In the genomic region with DNA sequence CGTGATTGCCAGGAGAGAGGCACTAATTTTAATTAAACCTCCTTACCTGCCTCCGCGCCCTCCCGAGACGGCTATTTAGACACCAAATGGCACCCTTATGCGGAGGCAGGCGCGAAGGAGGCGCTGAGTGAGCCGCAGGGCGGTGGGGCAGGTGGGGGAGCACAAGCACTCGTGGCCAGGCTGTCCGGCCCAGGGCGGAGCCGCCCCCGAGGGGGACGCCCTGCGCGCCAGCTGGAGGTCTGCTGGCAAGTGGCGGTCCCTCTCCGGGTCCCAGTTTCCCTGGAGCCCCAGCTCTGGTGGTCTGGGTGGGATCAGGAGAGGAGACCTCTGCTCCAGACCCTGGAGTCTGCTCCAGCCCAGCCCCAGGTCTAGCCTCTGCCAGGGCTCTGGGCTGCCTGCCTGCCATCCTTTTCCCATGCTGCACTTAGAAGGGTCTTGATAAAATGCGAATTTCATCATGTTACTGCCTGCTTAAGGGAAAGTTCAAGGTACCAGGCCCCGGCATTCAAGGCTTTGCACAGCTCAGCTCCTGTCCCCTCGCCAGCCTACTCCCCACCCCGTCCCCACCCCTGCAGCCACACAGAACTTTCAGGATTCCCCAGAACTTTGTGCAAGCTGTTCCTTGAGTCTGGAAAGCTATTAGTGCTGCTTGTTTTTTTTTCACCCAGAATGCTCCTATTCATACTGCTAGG, we compare ENCODE assay signal across 29 cellular contexts. TPM values are rescaled to one million over a fixed set of nuclear protein-coding genes. Genes with fewer than 3 reads are reported as not detected.
"Had no signal": no experiment of that assay in that cellular context is flagged by ENCODE, and none has a peak within 500 bp of the region (broad histone marks: within the 10 kb centered on the region; RNA-seq: fewer than 3 reads in every experiment).

No MANE protein-coding gene starts in this region.

- H3K4me1 Mint-ChIP-seq: activated CD4-positive, alpha-beta memory T cell treated with anti-CD3 and anti-CD28 coated beads, Interleukin-2, amount 10 ng/mL, durations not matched to agents 7 days and 5 days; activated CD4-positive, alpha-beta T cell treated with anti-CD3 and anti-CD28 coated beads, Interleukin-2, amount 10 ng/mL, durations not matched to agents 7 days and 5 days; activated naive CD4-positive, alpha-beta T cell treated with anti-CD3 and anti-CD28 coated beads, Interleukin-2, amount 10 ng/mL, durations not matched to agents 7 days and 5 days; activated naive CD8-positive, alpha-beta T cell treated with anti-CD3 and anti-CD28 coated beads, Interleukin-2, amount 10 ng/mL, durations not matched to agents 7 days and 5 days; nephron; T-helper 17 cell had no signal

- H3K36me3 Mint-ChIP-seq: activated naive CD4-positive, alpha-beta T cell treated with anti-CD3 and anti-CD28 coated beads, Interleukin-2, amount 10 ng/mL, durations not matched to agents 7 days and 5 days; activated naive CD8-positive, alpha-beta T cell treated with anti-CD3 and anti-CD28 coated beads, Interleukin-2, amount 10 ng/mL, durations not matched to agents 7 days and 5 days had no signal

- DNase-seq: activated CD4-positive, alpha-beta memory T cell treated with anti-CD3 and anti-CD28 coated beads, Interleukin-2, amount 10 ng/mL, durations not matched to agents 7 days and 5 days; activated CD4-positive, alpha-beta T cell treated with anti-CD3 and anti-CD28 coated beads for 1 hour; activated CD4-positive, alpha-beta T cell treated with anti-CD3 and anti-CD28 coated beads, Interleukin-2, amount 10 ng/mL, durations not matched to agents 7 days and 5 days; activated CD8-positive, alpha-beta memory T cell treated with anti-CD3 and anti-CD28 coated beads, Interleukin-2, amount 50 U/mL, for 48 hours; activated gamma-delta T cell; activated naive CD4-positive, alpha-beta T cell treated with anti-CD3 and anti-CD28 coated beads, Interleukin-2, amount 10 ng/mL, durations not matched to agents 7 days and 5 days; activated naive CD8-positive, alpha-beta T cell treated with anti-CD3 and anti-CD28 coated beads, Interleukin-2, amount 10 ng/mL, durations not matched to agents 7 days and 5 days; activated T-cell treated with anti-CD3 and anti-CD28 coated beads, Interleukin-2, amount 50 U/mL, for 24 hours; amniotic stem cell; caudate nucleus; cortex of kidney; foreskin keratinocyte; islet precursor cell; left ventricle myocardium superior; nucleus accumbens; stimulated activated naive CD4-positive, alpha-beta T cell treated with Interleukin-2 at 50 U/mL for 16 hours; T-helper 17 cell; T1000 had no signal

- H3K9me3 ChIP-seq: esophagus muscularis mucosa, pancreas, prostate gland had no signal

- H3K27me3 Mint-ChIP-seq: activated T-cell treated with anti-CD3 and anti-CD28 coated beads, Interleukin-2, amount 50 U/mL, for 24 hours had no signal

- H3K27ac Mint-ChIP-seq: activated CD4-positive, alpha-beta memory T cell treated with anti-CD3 and anti-CD28 coated beads, Interleukin-2, amount 10 ng/mL, durations not matched to agents 7 days and 5 days; activated CD4-positive, alpha-beta T cell treated with anti-CD3 and anti-CD28 coated beads, Interleukin-2, amount 10 ng/mL, durations not matched to agents 7 days and 5 days; activated naive CD8-positive, alpha-beta T cell treated with anti-CD3 and anti-CD28 coated beads, Interleukin-2, amount 10 ng/mL, durations not matched to agents 7 days and 5 days; activated T-cell treated with anti-CD3 and anti-CD28 coated beads, Interleukin-2, amount 50 U/mL, for 24 hours; nephron; T-helper 17 cell had no signal

- H3K4me3 Mint-ChIP-seq: activated CD4-positive, alpha-beta memory T cell treated with anti-CD3 and anti-CD28 coated beads, Interleukin-2, amount 10 ng/mL, durations not matched to agents 7 days and 5 days; activated CD4-positive, alpha-beta T cell treated with anti-CD3 and anti-CD28 coated beads, Interleukin-2, amount 10 ng/mL, durations not matched to agents 7 days and 5 days; activated naive CD4-positive, alpha-beta T cell treated with anti-CD3 and anti-CD28 coated beads, Interleukin-2, amount 10 ng/mL, durations not matched to agents 7 days and 5 days; activated naive CD8-positive, alpha-beta T cell treated with anti-CD3 and anti-CD28 coated beads, Interleukin-2, amount 10 ng/mL, durations not matched to agents 7 days and 5 days; activated T-cell treated with anti-CD3 and anti-CD28 coated beads, Interleukin-2, amount 50 U/mL, for 24 hours; nephron had no signal

- H3K4me3 ChIP-seq: esophagus muscularis mucosa, pancreas, prostate gland, tibial nerve had no signal

- H3K9me3 Mint-ChIP-seq: activated CD4-positive, alpha-beta memory T cell treated with anti-CD3 and anti-CD28 coated beads, Interleukin-2, amount 10 ng/mL, durations not matched to agents 7 days and 5 days; activated CD4-positive, alpha-beta T cell treated with anti-CD3 and anti-CD28 coated beads, Interleukin-2, amount 10 ng/mL, durations not matched to agents 7 days and 5 days; activated naive CD4-positive, alpha-beta T cell treated with anti-CD3 and anti-CD28 coated beads, Interleukin-2, amount 10 ng/mL, durations not matched to agents 7 days and 5 days; activated naive CD8-positive, alpha-beta T cell treated with anti-CD3 and anti-CD28 coated beads, Interleukin-2, amount 10 ng/mL, durations not matched to agents 7 days and 5 days; activated T-cell treated with anti-CD3 and anti-CD28 coated beads, Interleukin-2, amount 50 U/mL, for 24 hours; nephron had no signal

- H3K4me1 ChIP-seq: esophagus muscularis mucosa, foreskin keratinocyte, pancreas, prostate gland had no signal

- H3K27ac ChIP-seq: esophagus muscularis mucosa, foreskin keratinocyte, pancreas, prostate gland, tibial nerve had no signal

- ATAC-seq: foreskin keratinocyte, left ventricle myocardium superior, pancreas, T-helper 17 cell had no signal

- H3K36me3 ChIP-seq: esophagus muscularis mucosa, pancreas, prostate gland, tibial nerve had no signal

RNA-seq across cellular contexts. Expression of a gene that starts 19.6 kb away (rescaled TPM):
- total RNA-seq: activated CD4-positive, alpha-beta memory T cell treated with anti-CD3 and anti-CD28 coated beads, Interleukin-2, amount 10 ng/mL, durations not matched to agents 7 days and 5 days; activated CD4-positive, alpha-beta T cell treated with anti-CD3 and anti-CD28 coated beads, Interleukin-2, amount 10 ng/mL, durations not matched to agents 7 days and 5 days; activated naive CD8-positive, alpha-beta T cell treated with anti-CD3 and anti-CD28 coated beads, Interleukin-2, amount 10 ng/mL, durations not matched to agents 7 days and 5 days; astrocyte; chondrocyte; foreskin keratinocyte; left ventricle myocardium superior; lung microvascular endothelial cell; T-helper 17 cell; temporal lobe; tibial nerve; ureter had no signal
- polyA plus RNA-seq: foreskin keratinocyte had no signal

RNA-seq across cellular contexts. Expression of a gene that starts 37.4 kb away (rescaled TPM):
- total RNA-seq: activated CD4-positive, alpha-beta memory T cell treated with anti-CD3 and anti-CD28 coated beads, Interleukin-2, amount 10 ng/mL, durations not matched to agents 7 days and 5 days; activated CD4-positive, alpha-beta T cell treated with anti-CD3 and anti-CD28 coated beads, Interleukin-2, amount 10 ng/mL, durations not matched to agents 7 days and 5 days; activated naive CD8-positive, alpha-beta T cell treated with anti-CD3 and anti-CD28 coated beads, Interleukin-2, amount 10 ng/mL, durations not matched to agents 7 days and 5 days; astrocyte; chondrocyte; esophagus muscularis mucosa; left ventricle myocardium superior; lung microvascular endothelial cell; mucosa of gallbladder; pancreas; T-helper 17 cell; tibial nerve had no signal
